Comparison of ENCODE assay signal across 9 cellular contexts in the genomic region with DNA sequence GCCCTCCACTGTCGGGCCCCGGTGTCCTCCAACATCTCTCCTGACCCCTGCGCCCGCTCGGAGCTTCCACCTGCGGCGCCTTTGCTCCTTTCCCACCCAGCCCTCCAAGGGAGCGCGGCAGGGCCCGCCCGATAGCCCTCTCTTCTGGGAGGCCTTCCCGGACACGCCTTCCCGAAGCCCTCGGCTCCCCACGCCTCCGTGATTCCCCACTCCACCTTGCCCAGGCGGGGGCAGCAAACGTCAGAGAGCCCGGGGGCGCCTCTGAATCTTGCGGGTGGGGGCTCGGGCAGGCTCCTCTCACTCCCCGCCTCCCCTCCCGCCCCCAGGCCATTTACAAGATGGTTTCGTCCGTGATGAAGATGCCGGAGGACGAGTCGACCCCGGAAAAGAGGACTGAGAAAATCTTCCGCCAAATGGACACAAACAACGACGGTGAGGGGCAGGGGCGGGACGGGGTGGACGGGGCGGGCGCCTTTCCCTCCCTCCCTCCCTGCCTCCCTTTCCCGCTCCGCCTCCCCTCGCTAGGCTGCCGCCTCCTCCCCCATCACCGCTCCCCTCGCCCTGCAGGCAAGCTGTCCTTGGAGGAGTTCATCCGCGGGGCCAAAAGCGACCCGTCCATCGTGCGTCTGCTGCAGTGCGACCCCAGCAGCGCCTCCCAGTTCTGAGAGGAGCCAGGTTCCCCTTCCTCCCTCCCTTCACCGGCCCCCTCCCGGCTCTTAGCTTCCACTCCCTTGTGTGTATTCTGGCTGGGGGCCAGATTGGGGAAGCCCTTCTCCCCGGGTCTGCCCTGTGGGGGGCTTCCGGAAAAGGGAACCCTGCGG. TPM values are rescaled to one million over a fixed set of nuclear protein-coding genes. Genes with fewer than 3 reads are reported as not detected.
DNase-seq lines count a peak whose midpoint lies in the region; ATAC-seq, FAIRE-seq and TF ChIP-seq lines count a peak whose summit lies in the region.
"Had no signal": no experiment of that assay in that cellular context is flagged by ENCODE, and none has a peak within 500 bp of the region (broad histone marks: within the 10 kb centered on the region; RNA-seq: fewer than 3 reads in every experiment).

No MANE protein-coding gene starts in this region.

- H3F3A ChIP-seq in PC-9 (ENCODE audit: insufficient read depth, low read depth) = no peaks in the 10 kb centered on the region

- POLR2A ChIA-PET in PC-9 (lab: Charles Lee; ENCODE audit: unreplicated experiment) = interaction anchor here (0.6 kb wide), 1 partner anchor 164 kb away, joined by 3 read pairs; no protein-coding TSS in a partner anchor

- no peaks in the 10 kb centered on the region for H3K36me3 Mint-ChIP-seq in CD4-positive, CD25-positive, alpha-beta regulatory T cell

- no peaks in the 10 kb centered on the region for H3K9me2 ChIP-seq in PC-9 (ENCODE audit: insufficient read depth)

- H3K36me3 ChIP-seq in CD4-positive, CD25-positive, alpha-beta regulatory T cell (ENCODE audit: control insufficient read depth, insufficient read depth, low read length) = no peaks in the 10 kb centered on the region
- H3K36me3 ChIP-seq in PC-9 (ENCODE audit: low read depth) = no peaks in the 10 kb centered on the region

- peaks cover 11% of the 10 kb centered on the region for H3K27me3 ChIP-seq in CD4-positive, CD25-positive, alpha-beta regulatory T cell (ENCODE audit: control insufficient read depth, insufficient read depth, low read length)
- no peaks in the 10 kb centered on the region for H3K27me3 ChIP-seq in PC-9 (ENCODE audit: insufficient read depth, low read depth)

- no peaks in the 10 kb centered on the region for H3K9me3 ChIP-seq in CD4-positive, CD25-positive, alpha-beta regulatory T cell (ENCODE audit: control insufficient read depth in 2 of 2, low read length in 2 of 2)
- H3K9me3 ChIP-seq in PC-9 (ENCODE audit: insufficient read depth, low read depth) = no peaks in the 10 kb centered on the region

- no peak for FAIRE-seq in GM19239 (lab: Jason Lieb, UNC)

- no peak overlapping the region for H2AFZ ChIP-seq in PC-9

- BruUV-seq in PC-9 (replicated peaks; lab: Mats Ljungman, UMichigan) = no TSS peak

- no peak for TF ChIP-seq CTCF in PC-9 (conservative IDR thresholded peaks at IDR 0.05)

- H3K9me3 Mint-ChIP-seq in CD4-positive, CD25-positive, alpha-beta regulatory T cell = peaks cover 0 to 4% (median 0%) of the 10 kb centered on the region in 7 donors

- H3K4me3 Mint-ChIP-seq in CD4-positive, CD25-positive, alpha-beta regulatory T cell = peak overlapping the region in 3 of 4 donors; percentile 11 to 81 (median 63)

- H3K27me3 Mint-ChIP-seq in CD4-positive, CD25-positive, alpha-beta regulatory T cell = peaks cover 72% of the 10 kb centered on the region

- no peak for ATAC-seq in CD4-positive, CD25-positive, alpha-beta regulatory T cell (ENCODE audit: low read depth in 2 of 2)
- ATAC-seq in sciatic nerve = peak; percentile 70
- ATAC-seq in GM21717 (IDR thresholded peaks at IDR 0.05; ENCODE audit: unreplicated experiment) = no peak

- H3K4me2 ChIP-seq in PC-9 = no peak overlapping the region

- no peaks in the 10 kb centered on the region for H4K20me1 ChIP-seq in PC-9 (ENCODE audit: insufficient read depth)

- DNase-seq in CD4-positive, CD25-positive, alpha-beta regulatory T cell = no peak
- peak; percentile 69 for DNase-seq in NCI-H1092 (lab: John Stamatoyannopoulos, UW)
- peak in 29 of 56 donors; percentile 21 to 78 (median 48) for DNase-seq in amygdala (lab: John Stamatoyannopoulos, UW)
- DNase-seq in sciatic nerve (ENCODE audit: low spot score) = peak; percentile 74
- no peak for DNase-seq in PC-9
- no peak for DNase-seq in GM19239 (ENCODE audit: insufficient read length, low spot score)

- no peak overlapping the region for H3K27ac Mint-ChIP-seq in CD4-positive, CD25-positive, alpha-beta regulatory T cell

- no peaks in the 10 kb centered on the region for H3K79me2 ChIP-seq in PC-9 (ENCODE audit: low read depth)

- intact Hi-C loops in sciatic nerve (cut with DNase I) = no loop called here
- intact Hi-C loops in PC-9 (cut with micrococcal nuclease; ENCODE audit: unreplicated experiment) = no loop called here

- H3K4me1 Mint-ChIP-seq in CD4-positive, CD25-positive, alpha-beta regulatory T cell = peaks cover 0 to 18% (median 7%) of the 10 kb centered on the region in 4 donors

- CTCF ChIA-PET in PC-9 (lab: Charles Lee) = interaction anchor here (0.7 kb wide), 1 partner anchor 61 kb away, joined by 3 read pairs; no protein-coding TSS in a partner anchor

- H3K4me1 ChIP-seq in CD4-positive, CD25-positive, alpha-beta regulatory T cell (ENCODE audit: control insufficient read depth, insufficient read depth, low read length, poor library complexity, severe bottlenecking) = peaks cover 12% of the 10 kb centered on the region
- H3K4me1 ChIP-seq in PC-9 (replicated peaks; ENCODE audit: insufficient read depth) = no peaks in the 10 kb centered on the region

- H3K4me3 ChIP-seq in CD4-positive, CD25-positive, alpha-beta regulatory T cell (ENCODE audit: low read depth, low read length) = no peak overlapping the region
- H3K4me3 ChIP-seq in iPS-11a (ENCODE audit: low read depth, low read length) (peak overlapping the region; percentile 56), PC-9 (no peak overlapping the region)

- no peak overlapping the region for H3K27ac ChIP-seq in CD4-positive, CD25-positive, alpha-beta regulatory T cell (ENCODE audit: insufficient read depth, low read length, poor library complexity, severe bottlenecking)
- no peak overlapping the region for H3K27ac ChIP-seq in PC-9

RNA-seq across cellular contexts. Expression of a gene that starts 7.1 kb away (rescaled TPM):
- total RNA-seq in CD4-positive, CD25-positive, alpha-beta regulatory T cell = not detected
- not detected for polyA plus RNA-seq in CD4-positive, CD25-positive, alpha-beta regulatory T cell
- total RNA-seq in sciatic nerve (0.27 TPM), PC-9 (2021) (not detected in 2 replicates)
- total RNA-seq: liver had no signal
- polyA plus RNA-seq: liver had no signal

RNA-seq across cellular contexts. Expression of a gene that starts 7.8 kb away (rescaled TPM):
- total RNA-seq in CD4-positive, CD25-positive, alpha-beta regulatory T cell = not detected
- not detected for polyA plus RNA-seq in CD4-positive, CD25-positive, alpha-beta regulatory T cell
- total RNA-seq in sciatic nerve = 12.3 TPM
- 102 and 132 TPM in 2 replicates for total RNA-seq in PC-9 (2021)

RNA-seq across cellular contexts. Expression of a gene that starts 22.7 kb away (rescaled TPM):
- not detected for total RNA-seq in CD4-positive, CD25-positive, alpha-beta regulatory T cell
- polyA plus RNA-seq in CD4-positive, CD25-positive, alpha-beta regulatory T cell = not detected
- total RNA-seq in sciatic nerve = 1.6 TPM
- total RNA-seq in PC-9 (2021) = not detected in 2 replicates

Comparison
In these comparisons a context has a peak if more than half of its experiments do, and no peak if none do; other contexts are left out.
1. DNase-seq: peak in NCI-H1092 (single experiment), amygdala (29 of 56) and sciatic nerve (single experiment); none in CD4-positive, CD25-positive, alpha-beta regulatory T cell (0 of 3), PC-9 (0 of 2) and GM19239 (single experiment).
2. RNA of a gene that starts 7.8 kb away (total RNA-seq): 102 to 132 TPM in PC-9 and 12.3 TPM in sciatic nerve (single experiment); not detected in CD4-positive, CD25-positive, alpha-beta regulatory T cell (single experiment); every median in the first group is over 10 times any median in the second.